ENCODE assay signal across 18 cellular contexts in genomic region chr1:21966247-21967000, GRCh38. TPM values are rescaled to one million over a fixed set of nuclear protein-coding genes. Genes with fewer than 3 reads are reported as not detected.
A peak's percentile ranks its signal among the peaks of the same experiment; 100 is the strongest.
DNase-seq lines count a peak whose midpoint lies in the region; ATAC-seq and TF ChIP-seq lines count a peak whose summit lies in the region.
"Had no signal": no experiment of that assay in that cellular context is flagged by ENCODE, and none has a peak within 500 bp of the region (broad histone marks: within the 10 kb centered on the region; RNA-seq: fewer than 3 reads in every experiment).

No MANE protein-coding gene starts in this region.

- TF ChIP-seq CTCF in H9 (conservative IDR thresholded peaks at IDR 0.05) (no peak), RWPE1 (conservative IDR thresholded peaks at IDR 0.05; ENCODE audit: low read depth) (no peak), endodermal cell (conservative IDR thresholded peaks at IDR 0.05) (no peak)

- H4K5ac ChIP-seq in H9 (ENCODE audit: insufficient read length, low read depth, low read length) = no peak overlapping the region

- WGBS in H9 (ENCODE audit: extremely low coverage, insufficient read length, low lambda C conversion rate) = no CpG with 5 or more reads among the region's 15 CpGs
- WGBS in endodermal cell (ENCODE audit: insufficient coverage in 1 of 2, insufficient read length in 1 of 2), 2 experiments = 94 to 95% methylated on average over 15 of the region's 15 CpGs

- H3K4me3 ChIP-seq in skeletal muscle cell (ENCODE audit: low read depth, low read length) = no peak overlapping the region
- H3K4me3 ChIP-seq in endodermal cell (ENCODE audit: low read length) = no peak overlapping the region
- H3K4me3 ChIP-seq: left ventricle myocardium inferior had no signal

- H2BK20ac ChIP-seq in H9 (ENCODE audit: low read depth, low read length, poor library complexity, severe bottlenecking) = no peak overlapping the region

- H4K8ac ChIP-seq in H9 (replicated peaks; ENCODE audit: insufficient read length, low read depth, low read length) = peak overlapping the region; percentile 77

- H3K27me3 Mint-ChIP-seq in H9 (ENCODE audit: low read depth) = no peaks in the 10 kb centered on the region; the same call in 1 of the 2 replicates
- peaks cover 1% of the 10 kb centered on the region for H3K27me3 Mint-ChIP-seq in activated CD4-positive, alpha-beta memory T cell treated with anti-CD3 and anti-CD28 coated beads for 36 hours
- H3K27me3 Mint-ChIP-seq in natural killer cell treated with Interleukin-12 subunit alpha and Interleukin-12 subunit beta and Interleukin-15 and Interleukin-18, amount 100 ng/mL, for 72 hours = peaks cover 5 to 7% of the 10 kb centered on the region in 2 donors
- H3K27me3 Mint-ChIP-seq in endodermal cell (ENCODE audit: insufficient read depth) = no peaks in the 10 kb centered on the region

- no peak overlapping the region for H2BK15ac ChIP-seq in H9 (ENCODE audit: low read depth, low read length)

- CTCF ChIA-PET in RWPE1 (lab: Yijun Ruan, JAX) = interaction anchor here (0.6 kb wide), 1 partner anchor 103 kb away, joined by 3 read pairs; no protein-coding TSS in a partner anchor
- CTCF ChIA-PET in activated CD4-positive, alpha-beta memory T cell treated with anti-CD3 and anti-CD28 coated beads for 36 hours (lab: Charles Lee) = no interaction called here

- no peak overlapping the region for H3K56ac ChIP-seq in H9 (ENCODE audit: insufficient read length, low read depth, low read length)

- H3K27ac Mint-ChIP-seq in H9 = peak overlapping the region in 1 of 3 experiments; percentile 66; a peak in 1 of 7 replicates
- H3K27ac Mint-ChIP-seq in activated CD4-positive, alpha-beta memory T cell treated with anti-CD3 and anti-CD28 coated beads for 36 hours = no peak overlapping the region
- no peak overlapping the region for H3K27ac Mint-ChIP-seq in natural killer cell treated with Interleukin-12 subunit alpha and Interleukin-12 subunit beta and Interleukin-15 and Interleukin-18, amount 100 ng/mL, for 72 hours
- H3K27ac Mint-ChIP-seq in endodermal cell = no peak overlapping the region
- H3K27ac Mint-ChIP-seq: activated CD8-positive, alpha-beta T cell treated with anti-CD3 and anti-CD28 coated beads, Interleukin-2, amount 10 ng/mL, durations not matched to agents 7 days and 5 days; nephron; type B pancreatic cell had no signal

- H2AK5ac ChIP-seq in H9 (ENCODE audit: insufficient read length, low read length) = no peak overlapping the region

- H3K27me3 ChIP-seq in H9 (ENCODE audit: insufficient read depth, low read length) (no peaks in the 10 kb centered on the region), endodermal cell (ENCODE audit: control insufficient read depth, insufficient read depth, low read length, poor library complexity, severe bottlenecking) (no peaks in the 10 kb centered on the region)

- H3K4ac ChIP-seq in H9 (ENCODE audit: low read depth, low read length) = no peak overlapping the region

- ATAC-seq in esophagus mucosa = peak; percentile 50
- no peak for ATAC-seq in natural killer cell treated with Interleukin-12 subunit alpha and Interleukin-12 subunit beta and Interleukin-15 and Interleukin-18, amount 100 ng/mL, for 72 hours
- ATAC-seq: activated CD8-positive, alpha-beta T cell treated with anti-CD3 and anti-CD28 coated beads, Interleukin-2, amount 10 ng/mL, durations not matched to agents 7 days and 5 days had no signal

- H4K91ac ChIP-seq in H9 (ENCODE audit: insufficient read length, low read depth, low read length) = no peak overlapping the region

- H3K9me3 Mint-ChIP-seq in H9 (no peaks in the 10 kb centered on the region; a peak in 1 of 5 replicates), endodermal cell (no peaks in the 10 kb centered on the region)
- H3K9me3 Mint-ChIP-seq in activated CD4-positive, alpha-beta memory T cell treated with anti-CD3 and anti-CD28 coated beads for 36 hours = no peaks in the 10 kb centered on the region
- no peaks in the 10 kb centered on the region for H3K9me3 Mint-ChIP-seq in natural killer cell treated with Interleukin-12 subunit alpha and Interleukin-12 subunit beta and Interleukin-15 and Interleukin-18, amount 100 ng/mL, for 72 hours
- H3K9me3 Mint-ChIP-seq: nephron, type B pancreatic cell had no signal

- POLR2A ChIA-PET in RWPE1 (lab: Yijun Ruan, JAX; ENCODE audit: low non-redundant PET) = no interaction called here
- POLR2A ChIA-PET in activated CD4-positive, alpha-beta memory T cell treated with anti-CD3 and anti-CD28 coated beads for 36 hours (lab: Charles Lee) = no interaction called here

- no peak overlapping the region for H3K23ac ChIP-seq in H9 (ENCODE audit: insufficient read length, low read depth, low read length)

- peak overlapping the region; percentile 24; the same call in 1 of the 2 replicates for H3K14ac ChIP-seq in H9 (ENCODE audit: insufficient read depth, low read length)

- H3K36me3 ChIP-seq in endodermal cell (ENCODE audit: control insufficient read depth, insufficient read depth, low read length) = no peaks in the 10 kb centered on the region
- H3K36me3 ChIP-seq: left ventricle myocardium inferior had no signal

- H2BK120ac ChIP-seq in H9 (ENCODE audit: low read depth, low read length, poor library complexity, severe bottlenecking) = no peak overlapping the region

- peaks cover 7 to 12% of the 10 kb centered on the region in 2 experiments for H3K4me1 Mint-ChIP-seq in H9
- H3K4me1 Mint-ChIP-seq in activated CD4-positive, alpha-beta memory T cell treated with anti-CD3 and anti-CD28 coated beads for 36 hours (ENCODE audit: low read depth) = peaks cover 2% of the 10 kb centered on the region
- peaks cover 6 to 11% of the 10 kb centered on the region in 2 donors for H3K4me1 Mint-ChIP-seq in natural killer cell treated with Interleukin-12 subunit alpha and Interleukin-12 subunit beta and Interleukin-15 and Interleukin-18, amount 100 ng/mL, for 72 hours (ENCODE audit: low read depth in 2 of 2)
- peaks cover 16% of the 10 kb centered on the region for H3K4me1 Mint-ChIP-seq in endodermal cell

- H3K9ac ChIP-seq in H9 (ENCODE audit: extremely low read depth, insufficient read length, low read length) = no peak overlapping the region
- no peak overlapping the region for H3K9ac ChIP-seq in endodermal cell (ENCODE audit: extremely low read depth, low read length, poor library complexity, severe bottlenecking)

- no peaks in the 10 kb centered on the region for H3K79me1 ChIP-seq in H9 (ENCODE audit: insufficient read depth, low read depth, low read length, poor library complexity, severe bottlenecking)

- no peaks in the 10 kb centered on the region for H4K20me1 ChIP-seq in H9 (ENCODE audit: control insufficient read depth, insufficient read depth, insufficient read length)

- no peak overlapping the region for H3K18ac ChIP-seq in H9 (ENCODE audit: insufficient read length, low read depth, low read length)

- no peak overlapping the region for H3K4me2 ChIP-seq in H9 (ENCODE audit: insufficient read depth, insufficient read length, low read length)

- H3K27ac ChIP-seq in H9 (ENCODE audit: insufficient read length, low read depth, low read length) (peak overlapping the region; percentile 57), RWPE1 (no peak overlapping the region), endodermal cell (ENCODE audit: low read depth, low read length) (no peak overlapping the region)
- H3K27ac ChIP-seq: left ventricle myocardium inferior had no signal

- intact Hi-C loops in activated CD4-positive, alpha-beta memory T cell treated with anti-CD3 and anti-CD28 coated beads for 36 hours (cut with micrococcal nuclease) = no loop called here

- peak overlapping the region; percentile 20 for H2BK12ac ChIP-seq in H9 (ENCODE audit: insufficient read length, low read depth, low read length)

- H2BK5ac ChIP-seq in H9 (ENCODE audit: insufficient read length, low read length) = no peak overlapping the region

- H3K9me3 ChIP-seq in H9 (ENCODE audit: control insufficient read depth, low read depth, low read length) (no peaks in the 10 kb centered on the region), endodermal cell (ENCODE audit: control insufficient read depth, low read length) (no peaks in the 10 kb centered on the region)
- H3K9me3 ChIP-seq: left ventricle myocardium inferior had no signal

- no peaks in the 10 kb centered on the region for H3K23me2 ChIP-seq in H9 (ENCODE audit: insufficient read length, low read depth, low read length, poor library complexity, severe bottlenecking)

- DNase-seq in H9 (no peak), RWPE1 (ENCODE audit: low spot score) (peak; percentile 44), skeletal muscle cell (ENCODE audit: low read depth) (peak; percentile 39), DMS79 (lab: John Stamatoyannopoulos, UW) (no peak), endodermal cell (no peak)
- DNase-seq in activated CD4-positive, alpha-beta memory T cell treated with anti-CD3 and anti-CD28 coated beads for 36 hours = no peak
- DNase-seq in natural killer cell treated with Interleukin-12 subunit alpha and Interleukin-12 subunit beta and Interleukin-15 and Interleukin-18, amount 100 ng/mL, for 72 hours (ENCODE audit: low spot score) = no peak
- DNase-seq: activated CD8-positive, alpha-beta T cell treated with anti-CD3 and anti-CD28 coated beads, Interleukin-2, amount 10 ng/mL, durations not matched to agents 7 days and 5 days; activated naive CD4-positive, alpha-beta T cell treated with anti-CD3 and anti-CD28 coated beads, Interleukin-2, amount 50 U/mL, for 16 hours; dermis blood vessel endothelial cell; Kasumi-1; left ventricle myocardium inferior; T-helper 2 cell had no signal

- H2AFZ ChIP-seq in H9 (ENCODE audit: low read length) = no peak overlapping the region

- no peak overlapping the region for H3K4me3 Mint-ChIP-seq in H9
- H3K4me3 Mint-ChIP-seq in activated CD4-positive, alpha-beta memory T cell treated with anti-CD3 and anti-CD28 coated beads for 36 hours = no peak overlapping the region
- H3K4me3 Mint-ChIP-seq in natural killer cell treated with Interleukin-12 subunit alpha and Interleukin-12 subunit beta and Interleukin-15 and Interleukin-18, amount 100 ng/mL, for 72 hours = no peak overlapping the region
- no peak overlapping the region for H3K4me3 Mint-ChIP-seq in endodermal cell
- H3K4me3 Mint-ChIP-seq: activated CD8-positive, alpha-beta T cell treated with anti-CD3 and anti-CD28 coated beads, Interleukin-2, amount 10 ng/mL, durations not matched to agents 7 days and 5 days; nephron; type B pancreatic cell had no signal

- no peak overlapping the region for H3T11ph ChIP-seq in H9 (ENCODE audit: low read length)

- no peaks in the 10 kb centered on the region; the same call in 1 of the 2 replicates for H3K4me1 ChIP-seq in H9 (ENCODE audit: insufficient read depth, low read length)
- H3K4me1 ChIP-seq in endodermal cell (ENCODE audit: control insufficient read depth, insufficient read depth, low read length) = no peaks in the 10 kb centered on the region

- H3K36me3 Mint-ChIP-seq in H9 (ENCODE audit: insufficient read depth in 1 of 3, low read depth in 3 of 3) (no peaks in the 10 kb centered on the region), endodermal cell (ENCODE audit: low read depth) (no peaks in the 10 kb centered on the region)
- H3K36me3 Mint-ChIP-seq in activated CD4-positive, alpha-beta memory T cell treated with anti-CD3 and anti-CD28 coated beads for 36 hours = no peaks in the 10 kb centered on the region
- H3K36me3 Mint-ChIP-seq in natural killer cell treated with Interleukin-12 subunit alpha and Interleukin-12 subunit beta and Interleukin-15 and Interleukin-18, amount 100 ng/mL, for 72 hours = no peaks in the 10 kb centered on the region
- H3K36me3 Mint-ChIP-seq: type B pancreatic cell had no signal

- no peaks in the 10 kb centered on the region for H3K79me2 ChIP-seq in H9 (ENCODE audit: insufficient read depth, low read length)

RNA-seq across cellular contexts. Expression of gene CELA3B, which starts 10.4 kb away (rescaled TPM):
- total RNA-seq in H9 (2021) (not detected in 2 replicates), esophagus mucosa (not detected), endodermal cell (not detected)
- not detected for total RNA-seq in activated CD4-positive, alpha-beta memory T cell treated with anti-CD3 and anti-CD28 coated beads for 36 hours
- not detected for total RNA-seq in natural killer cell treated with Interleukin-12 subunit alpha and Interleukin-12 subunit beta and Interleukin-15 and Interleukin-18, amount 100 ng/mL, for 72 hours
- polyA plus RNA-seq in endodermal cell (2013, experiment 1 of 2) = not detected
- not detected for polyA plus RNA-seq in endodermal cell (2013, experiment 2 of 2)
- total RNA-seq: activated CD8-positive, alpha-beta T cell treated with anti-CD3 and anti-CD28 coated beads, Interleukin-2, amount 10 ng/mL, durations not matched to agents 7 days and 5 days; dermis blood vessel endothelial cell; glomerular endothelial cell; left ventricle myocardium inferior; OCI-LY7 had no signal

RNA-seq across cellular contexts. Expression of gene HSPG2, which starts 29.3 kb away (rescaled TPM):
- total RNA-seq in H9 (2021) (80.8 and 90.0 TPM in 2 replicates), esophagus mucosa (91.0 TPM), endodermal cell (100 to 1,000 TPM; 222 to 227 TPM)
- 1 to 10 TPM; 2.8 to 3.7 TPM for total RNA-seq in activated CD4-positive, alpha-beta memory T cell treated with anti-CD3 and anti-CD28 coated beads for 36 hours
- under 1 TPM in 1 of 2 donors, not detected in 1; 0.20 TPM for total RNA-seq in natural killer cell treated with Interleukin-12 subunit alpha and Interleukin-12 subunit beta and Interleukin-15 and Interleukin-18, amount 100 ng/mL, for 72 hours
- polyA plus RNA-seq in endodermal cell (2013, experiment 1 of 2) = 74.9 TPM
- polyA plus RNA-seq in endodermal cell (2013, experiment 2 of 2) = 76.7 TPM

RNA-seq across cellular contexts. Expression of gene CELA3A, which starts 35.0 kb away (rescaled TPM):
- not detected in 2 replicates for total RNA-seq in H9 (2021)
- total RNA-seq in esophagus mucosa = not detected
- not detected for total RNA-seq in activated CD4-positive, alpha-beta memory T cell treated with anti-CD3 and anti-CD28 coated beads for 36 hours
- not detected for total RNA-seq in natural killer cell treated with Interleukin-12 subunit alpha and Interleukin-12 subunit beta and Interleukin-15 and Interleukin-18, amount 100 ng/mL, for 72 hours
- total RNA-seq in endodermal cell = not detected
- polyA plus RNA-seq in endodermal cell (2013, experiment 1 of 2) = not detected
- not detected for polyA plus RNA-seq in endodermal cell (2013, experiment 2 of 2)
- total RNA-seq: activated CD8-positive, alpha-beta T cell treated with anti-CD3 and anti-CD28 coated beads, Interleukin-2, amount 10 ng/mL, durations not matched to agents 7 days and 5 days; dermis blood vessel endothelial cell; glomerular endothelial cell; left ventricle myocardium inferior; OCI-LY7 had no signal

Comparison
In these comparisons a context has a peak if more than half of its experiments do, and no peak if none do; other contexts are left out.
1. DNase-seq: peak in RWPE1 (single experiment) and skeletal muscle cell (single experiment); none in H9 (single experiment), DMS79 (single experiment), activated CD4-positive, alpha-beta memory T cell treated with anti-CD3 and anti-CD28 coated beads for 36 hours (single experiment), natural killer cell treated with Interleukin-12 subunit alpha and Interleukin-12 subunit beta and Interleukin-15 and Interleukin-18, amount 100 ng/mL, for 72 hours (single experiment) and endodermal cell (single experiment).
2. RNA of gene HSPG2, which starts 29.3 kb away (total RNA-seq): 222 to 227 TPM in endodermal cell, 91.0 TPM in esophagus mucosa (single experiment) and 80.8 to 90.0 TPM in H9; 2.8 to 3.7 TPM in activated CD4-positive, alpha-beta memory T cell treated with anti-CD3 and anti-CD28 coated beads for 36 hours and 0.20 TPM in natural killer cell treated with Interleukin-12 subunit alpha and Interleukin-12 subunit beta and Interleukin-15 and Interleukin-18, amount 100 ng/mL, for 72 hours; every median in the first group is over 10 times any median in the second.